Comparison of ENCODE assay signal across 9 cellular contexts in genomic region chr2:10297950-10298349, GRCh38. TPM values are rescaled to one million over a fixed set of nuclear protein-coding genes. Genes with fewer than 3 reads are reported as not detected.
DNase-seq lines count a peak whose midpoint lies in the region; ATAC-seq and TF ChIP-seq lines count a peak whose summit lies in the region.
"Had no signal": no experiment of that assay in that cellular context is flagged by ENCODE, and none has a peak within 500 bp of the region (broad histone marks: within the 10 kb centered on the region; RNA-seq: fewer than 3 reads in every experiment).

No MANE protein-coding gene starts in this region.

- peaks cover 0 to 9% (median 7%) of the 10 kb centered on the region in 4 donors for H3K9me3 ChIP-seq in esophagus muscularis mucosa

- H3K4me1 ChIP-seq in esophagus muscularis mucosa = peaks cover 6 to 20% (median 14%) of the 10 kb centered on the region in 4 donors

- H3K27ac ChIP-seq in esophagus muscularis mucosa (replicated peaks in 1 of 4) = peak overlapping the region; percentile 0 to 62 (median 16)
- H3K27ac ChIP-seq: 22Rv1 had no signal

- no peak for TF ChIP-seq POLR2A in esophagus muscularis mucosa (IDR thresholded peaks at IDR 0.05; ENCODE audit: low read depth)

- DNase-seq in DMS53 (lab: John Stamatoyannopoulos, UW) (peak; percentile 68), DMS53 treated with DMSO at 0.1 percent for 48 hours (lab: John Stamatoyannopoulos, UW; ENCODE audit: unreplicated experiment) (no peak), esophagus muscularis mucosa (ENCODE audit: extremely low spot score) (no peak), LoVo (ENCODE audit: low spot score) (no peak), NCI-H748 (lab: John Stamatoyannopoulos, UW; ENCODE audit: unreplicated experiment) (no peak)
- peak; percentile 58 for DNase-seq in activated CD4-positive, alpha-beta T cell treated with anti-CD3 and anti-CD28 coated beads, Interleukin-2, amount 50 U/mL, for 1 hour
- peak; percentile 51 for DNase-seq in stimulated activated CD4-positive, alpha-beta T cell treated with anti-CD3 and anti-CD28 coated beads, Interleukin-12 subunit alpha, Interleukin-12 subunit beta, amount 100 ng/mL, for 4 hours

- TF ChIP-seq CTCF in esophagus muscularis mucosa (IDR thresholded peaks at IDR 0.05) = no peak

- no peak for ATAC-seq in GM21576 (IDR thresholded peaks at IDR 0.05; ENCODE audit: unreplicated experiment)

- H3K4me3 ChIP-seq in esophagus muscularis mucosa = no peak overlapping the region

- intact Hi-C loops in esophagus muscularis mucosa (cut with DNase I) = no loop called here

- no peak for TF ChIP-seq EP300 in esophagus muscularis mucosa (IDR thresholded peaks at IDR 0.05)

- H3K27me3 ChIP-seq in esophagus muscularis mucosa = no peaks in the 10 kb centered on the region

- H3K36me3 ChIP-seq in esophagus muscularis mucosa = no peaks in the 10 kb centered on the region

- WGBS in esophagus muscularis mucosa = 59% methylated on average over 5 of the region's 5 CpGs

RNA-seq across cellular contexts. Expression of gene HPCAL1, which starts 4.8 kb away (rescaled TPM):
- 10 to 100 TPM; 34.5 to 54.2 (median 41.3) TPM for total RNA-seq in esophagus muscularis mucosa

Comparison
In these comparisons a context has a peak if more than half of its experiments do, and no peak if none do; other contexts are left out.
1. DNase-seq: peak in DMS53 (single experiment), activated CD4-positive, alpha-beta T cell treated with anti-CD3 and anti-CD28 coated beads, Interleukin-2, amount 50 U/mL, for 1 hour (single experiment) and stimulated activated CD4-positive, alpha-beta T cell treated with anti-CD3 and anti-CD28 coated beads, Interleukin-12 subunit alpha, Interleukin-12 subunit beta, amount 100 ng/mL, for 4 hours (single experiment); none in DMS53 treated with DMSO at 0.1 percent for 48 hours (single experiment), esophagus muscularis mucosa (single experiment), LoVo (single experiment) and NCI-H748 (single experiment).